ENCODE assay signal across 1 cellular context in the genomic region with DNA sequence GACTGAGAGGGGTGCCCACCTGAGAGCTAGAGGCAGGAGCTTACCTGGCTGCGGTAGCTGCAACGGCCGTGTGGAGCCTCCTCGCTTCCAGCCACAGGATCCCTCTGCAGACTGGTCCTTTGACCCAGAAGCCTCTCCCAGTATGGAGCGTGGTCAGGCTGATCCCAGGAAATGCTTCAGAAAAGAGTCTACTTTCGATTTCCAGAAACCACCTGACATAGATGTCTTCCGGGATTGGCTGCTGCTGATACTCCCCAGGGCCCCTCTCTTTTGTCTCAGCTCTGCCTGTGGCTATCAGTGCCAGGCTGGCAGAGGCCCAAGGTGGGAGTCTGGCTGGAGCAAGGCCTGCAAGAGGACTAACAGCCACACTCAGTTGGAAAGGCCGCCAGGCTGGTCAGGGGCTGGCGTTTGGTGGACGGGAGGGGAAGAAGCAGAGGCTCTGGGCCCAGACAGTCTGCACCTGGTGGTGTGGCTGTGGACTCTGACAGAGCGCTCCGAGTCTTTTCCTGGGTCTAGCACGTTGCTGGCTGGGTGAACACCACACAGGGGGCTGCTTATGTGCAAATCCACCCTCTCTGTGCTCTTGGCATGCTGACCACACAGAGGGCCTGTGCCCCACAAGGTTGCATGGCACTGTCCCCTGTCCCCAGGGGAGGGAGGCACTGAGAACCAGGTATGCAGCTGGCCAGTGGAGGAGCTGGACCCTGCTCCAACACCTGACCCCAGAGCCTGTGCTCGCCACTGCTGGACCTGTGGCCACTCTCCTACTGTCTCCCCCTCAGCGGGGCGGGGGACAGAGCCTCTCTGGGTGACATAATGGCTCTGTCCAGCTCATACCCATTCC.
TF ChIP-seq lines count a peak whose summit lies in the region.

A gene with protein sequence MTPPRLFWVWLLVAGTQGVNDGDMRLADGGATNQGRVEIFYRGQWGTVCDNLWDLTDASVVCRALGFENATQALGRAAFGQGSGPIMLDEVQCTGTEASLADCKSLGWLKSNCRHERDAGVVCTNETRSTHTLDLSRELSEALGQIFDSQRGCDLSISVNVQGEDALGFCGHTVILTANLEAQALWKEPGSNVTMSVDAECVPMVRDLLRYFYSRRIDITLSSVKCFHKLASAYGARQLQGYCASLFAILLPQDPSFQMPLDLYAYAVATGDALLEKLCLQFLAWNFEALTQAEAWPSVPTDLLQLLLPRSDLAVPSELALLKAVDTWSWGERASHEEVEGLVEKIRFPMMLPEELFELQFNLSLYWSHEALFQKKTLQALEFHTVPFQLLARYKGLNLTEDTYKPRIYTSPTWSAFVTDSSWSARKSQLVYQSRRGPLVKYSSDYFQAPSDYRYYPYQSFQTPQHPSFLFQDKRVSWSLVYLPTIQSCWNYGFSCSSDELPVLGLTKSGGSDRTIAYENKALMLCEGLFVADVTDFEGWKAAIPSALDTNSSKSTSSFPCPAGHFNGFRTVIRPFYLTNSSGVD (minus strand): TSS at position 144 of the 844 bp plus-strand sequence. CDS start 2,732 bp downstream, outside the sequence.

TF ChIP-seq in HepG2, 621 proteins besides CTCF, POLR2A, EP300 and RAD21 (continued from another document and continues in another):
- TF ChIP-seq, protein P1, sequence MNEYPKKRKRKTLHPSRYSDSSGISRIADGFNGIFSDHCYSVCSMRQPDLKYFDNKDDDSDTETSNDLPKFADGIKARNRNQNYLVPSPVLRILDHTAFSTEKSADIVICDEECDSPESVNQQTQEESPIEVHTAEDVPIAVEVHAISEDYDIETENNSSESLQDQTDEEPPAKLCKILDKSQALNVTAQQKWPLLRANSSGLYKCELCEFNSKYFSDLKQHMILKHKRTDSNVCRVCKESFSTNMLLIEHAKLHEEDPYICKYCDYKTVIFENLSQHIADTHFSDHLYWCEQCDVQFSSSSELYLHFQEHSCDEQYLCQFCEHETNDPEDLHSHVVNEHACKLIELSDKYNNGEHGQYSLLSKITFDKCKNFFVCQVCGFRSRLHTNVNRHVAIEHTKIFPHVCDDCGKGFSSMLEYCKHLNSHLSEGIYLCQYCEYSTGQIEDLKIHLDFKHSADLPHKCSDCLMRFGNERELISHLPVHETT (CRISPR knock-in tag; conservative IDR thresholded peaks at IDR 0.05) = no peak
- TF ChIP-seq, protein P2, sequence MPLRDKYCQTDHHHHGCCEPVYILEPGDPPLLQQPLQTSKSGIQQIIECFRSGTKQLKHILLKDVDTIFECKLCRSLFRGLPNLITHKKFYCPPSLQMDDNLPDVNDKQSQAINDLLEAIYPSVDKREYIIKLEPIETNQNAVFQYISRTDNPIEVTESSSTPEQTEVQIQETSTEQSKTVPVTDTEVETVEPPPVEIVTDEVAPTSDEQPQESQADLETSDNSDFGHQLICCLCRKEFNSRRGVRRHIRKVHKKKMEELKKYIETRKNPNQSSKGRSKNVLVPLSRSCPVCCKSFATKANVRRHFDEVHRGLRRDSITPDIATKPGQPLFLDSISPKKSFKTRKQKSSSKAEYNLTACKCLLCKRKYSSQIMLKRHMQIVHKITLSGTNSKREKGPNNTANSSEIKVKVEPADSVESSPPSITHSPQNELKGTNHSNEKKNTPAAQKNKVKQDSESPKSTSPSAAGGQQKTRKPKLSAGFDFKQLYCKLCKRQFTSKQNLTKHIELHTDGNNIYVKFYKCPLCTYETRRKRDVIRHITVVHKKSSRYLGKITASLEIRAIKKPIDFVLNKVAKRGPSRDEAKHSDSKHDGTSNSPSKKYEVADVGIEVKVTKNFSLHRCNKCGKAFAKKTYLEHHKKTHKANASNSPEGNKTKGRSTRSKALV (CRISPR knock-in tag; IDR thresholded peaks at IDR 0.05) = no peak
- TF ChIP-seq ZBTB7B (CRISPR knock-in tag; IDR thresholded peaks at IDR 0.05) = peak; percentile 67
- no peak for TF ChIP-seq ZNF660 (CRISPR knock-in tag; IDR thresholded peaks at IDR 0.05; ENCODE audit: borderline replicate concordance, low read depth)
- TF ChIP-seq ZNF713 (CRISPR knock-in tag; IDR thresholded peaks at IDR 0.05) = no peak
- no peak; the same call in 1 of the 2 replicates for TF ChIP-seq ZNF501 (CRISPR knock-in tag; IDR thresholded peaks at IDR 0.05)
- TF ChIP-seq ZNF605 (CRISPR knock-in tag; IDR thresholded peaks at IDR 0.05) = peak; percentile 96
- TF ChIP-seq, protein P3, sequence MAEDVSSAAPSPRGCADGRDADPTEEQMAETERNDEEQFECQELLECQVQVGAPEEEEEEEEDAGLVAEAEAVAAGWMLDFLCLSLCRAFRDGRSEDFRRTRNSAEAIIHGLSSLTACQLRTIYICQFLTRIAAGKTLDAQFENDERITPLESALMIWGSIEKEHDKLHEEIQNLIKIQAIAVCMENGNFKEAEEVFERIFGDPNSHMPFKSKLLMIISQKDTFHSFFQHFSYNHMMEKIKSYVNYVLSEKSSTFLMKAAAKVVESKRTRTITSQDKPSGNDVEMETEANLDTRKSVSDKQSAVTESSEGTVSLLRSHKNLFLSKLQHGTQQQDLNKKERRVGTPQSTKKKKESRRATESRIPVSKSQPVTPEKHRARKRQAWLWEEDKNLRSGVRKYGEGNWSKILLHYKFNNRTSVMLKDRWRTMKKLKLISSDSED (CRISPR knock-in tag; IDR thresholded peaks at IDR 0.05) = no peak
- peak; percentile 26; the same call in 1 of the 2 replicates for TF ChIP-seq CEBPG (CRISPR knock-in tag; IDR thresholded peaks at IDR 0.05)
- TF ChIP-seq TGIF2 (CRISPR knock-in tag; IDR thresholded peaks at IDR 0.05) = peak; percentile 77
- TF ChIP-seq, protein P4, sequence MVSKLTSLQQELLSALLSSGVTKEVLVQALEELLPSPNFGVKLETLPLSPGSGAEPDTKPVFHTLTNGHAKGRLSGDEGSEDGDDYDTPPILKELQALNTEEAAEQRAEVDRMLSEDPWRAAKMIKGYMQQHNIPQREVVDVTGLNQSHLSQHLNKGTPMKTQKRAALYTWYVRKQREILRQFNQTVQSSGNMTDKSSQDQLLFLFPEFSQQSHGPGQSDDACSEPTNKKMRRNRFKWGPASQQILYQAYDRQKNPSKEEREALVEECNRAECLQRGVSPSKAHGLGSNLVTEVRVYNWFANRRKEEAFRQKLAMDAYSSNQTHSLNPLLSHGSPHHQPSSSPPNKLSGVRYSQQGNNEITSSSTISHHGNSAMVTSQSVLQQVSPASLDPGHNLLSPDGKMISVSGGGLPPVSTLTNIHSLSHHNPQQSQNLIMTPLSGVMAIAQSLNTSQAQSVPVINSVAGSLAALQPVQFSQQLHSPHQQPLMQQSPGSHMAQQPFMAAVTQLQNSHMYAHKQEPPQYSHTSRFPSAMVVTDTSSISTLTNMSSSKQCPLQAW (CRISPR knock-in tag; IDR thresholded peaks at IDR 0.05) = 0 out of 2 replicates have a peak, but pooled peaks have one; percentile 26
- TF ChIP-seq, protein P5, sequence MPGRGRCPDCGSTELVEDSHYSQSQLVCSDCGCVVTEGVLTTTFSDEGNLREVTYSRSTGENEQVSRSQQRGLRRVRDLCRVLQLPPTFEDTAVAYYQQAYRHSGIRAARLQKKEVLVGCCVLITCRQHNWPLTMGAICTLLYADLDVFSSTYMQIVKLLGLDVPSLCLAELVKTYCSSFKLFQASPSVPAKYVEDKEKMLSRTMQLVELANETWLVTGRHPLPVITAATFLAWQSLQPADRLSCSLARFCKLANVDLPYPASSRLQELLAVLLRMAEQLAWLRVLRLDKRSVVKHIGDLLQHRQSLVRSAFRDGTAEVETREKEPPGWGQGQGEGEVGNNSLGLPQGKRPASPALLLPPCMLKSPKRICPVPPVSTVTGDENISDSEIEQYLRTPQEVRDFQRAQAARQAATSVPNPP (CRISPR knock-in tag; IDR thresholded peaks at IDR 0.05) = no peak
- 0 out of 2 replicates have a peak, but pooled peaks have one; percentile 77 for TF ChIP-seq ZNF253 (CRISPR knock-in tag; IDR thresholded peaks at IDR 0.05; ENCODE audit: borderline replicate concordance)
- peak; percentile 13 for TF ChIP-seq MED8 (CRISPR knock-in tag; IDR thresholded peaks at IDR 0.05; ENCODE audit: insufficient replicate concordance)
- TF ChIP-seq, protein P6, sequence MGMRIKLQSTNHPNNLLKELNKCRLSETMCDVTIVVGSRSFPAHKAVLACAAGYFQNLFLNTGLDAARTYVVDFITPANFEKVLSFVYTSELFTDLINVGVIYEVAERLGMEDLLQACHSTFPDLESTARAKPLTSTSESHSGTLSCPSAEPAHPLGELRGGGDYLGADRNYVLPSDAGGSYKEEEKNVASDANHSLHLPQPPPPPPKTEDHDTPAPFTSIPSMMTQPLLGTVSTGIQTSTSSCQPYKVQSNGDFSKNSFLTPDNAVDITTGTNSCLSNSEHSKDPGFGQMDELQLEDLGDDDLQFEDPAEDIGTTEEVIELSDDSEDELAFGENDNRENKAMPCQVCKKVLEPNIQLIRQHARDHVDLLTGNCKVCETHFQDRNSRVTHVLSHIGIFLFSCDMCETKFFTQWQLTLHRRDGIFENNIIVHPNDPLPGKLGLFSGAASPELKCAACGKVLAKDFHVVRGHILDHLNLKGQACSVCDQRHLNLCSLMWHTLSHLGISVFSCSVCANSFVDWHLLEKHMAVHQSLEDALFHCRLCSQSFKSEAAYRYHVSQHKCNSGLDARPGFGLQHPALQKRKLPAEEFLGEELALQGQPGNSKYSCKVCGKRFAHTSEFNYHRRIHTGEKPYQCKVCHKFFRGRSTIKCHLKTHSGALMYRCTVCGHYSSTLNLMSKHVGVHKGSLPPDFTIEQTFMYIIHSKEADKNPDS (CRISPR knock-in tag; IDR thresholded peaks at IDR 0.05) = peak; percentile 88; the same call in 1 of the 2 replicates
- TF ChIP-seq, protein P7, sequence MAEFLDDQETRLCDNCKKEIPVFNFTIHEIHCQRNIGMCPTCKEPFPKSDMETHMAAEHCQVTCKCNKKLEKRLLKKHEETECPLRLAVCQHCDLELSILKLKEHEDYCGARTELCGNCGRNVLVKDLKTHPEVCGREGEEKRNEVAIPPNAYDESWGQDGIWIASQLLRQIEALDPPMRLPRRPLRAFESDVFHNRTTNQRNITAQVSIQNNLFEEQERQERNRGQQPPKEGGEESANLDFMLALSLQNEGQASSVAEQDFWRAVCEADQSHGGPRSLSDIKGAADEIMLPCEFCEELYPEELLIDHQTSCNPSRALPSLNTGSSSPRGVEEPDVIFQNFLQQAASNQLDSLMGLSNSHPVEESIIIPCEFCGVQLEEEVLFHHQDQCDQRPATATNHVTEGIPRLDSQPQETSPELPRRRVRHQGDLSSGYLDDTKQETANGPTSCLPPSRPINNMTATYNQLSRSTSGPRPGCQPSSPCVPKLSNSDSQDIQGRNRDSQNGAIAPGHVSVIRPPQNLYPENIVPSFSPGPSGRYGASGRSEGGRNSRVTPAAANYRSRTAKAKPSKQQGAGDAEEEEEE (CRISPR knock-in tag; IDR thresholded peaks at IDR 0.05; ENCODE audit: borderline replicate concordance) = peak; percentile 22; the same call in 1 of the 2 replicates
- TF ChIP-seq ELF4 (CRISPR knock-in tag; IDR thresholded peaks at IDR 0.05; ENCODE audit: borderline replicate concordance) = no peak
- TF ChIP-seq ZNF264 (CRISPR knock-in tag; IDR thresholded peaks at IDR 0.05) = peak; percentile 65; the same call in 1 of the 2 replicates
- TF ChIP-seq ZNF136 (CRISPR knock-in tag; IDR thresholded peaks at IDR 0.05; ENCODE audit: low read depth) = 0 out of 2 replicates have a peak, but pooled peaks have one; percentile 29
- TF ChIP-seq PAX8 (CRISPR knock-in tag; IDR thresholded peaks at IDR 0.05; ENCODE audit: borderline replicate concordance) = no peak
- peak; percentile 90 for TF ChIP-seq ZNF792 (CRISPR knock-in tag; IDR thresholded peaks at IDR 0.05)
- TF ChIP-seq NCOR1 (IDR thresholded peaks at IDR 0.05; ENCODE audit: borderline replicate concordance, low read length) = peak; percentile 21; the same call in 1 of the 2 replicates
- no peak for TF ChIP-seq ZNF878 (CRISPR knock-in tag; IDR thresholded peaks at IDR 0.05)
- TF ChIP-seq HMG20B (CRISPR knock-in tag; conservative IDR thresholded peaks at IDR 0.05) = 0 out of 2 replicates have a peak, but pooled peaks have one; percentile 36
- no peak for TF ChIP-seq PLRG1 (conservative IDR thresholded peaks at IDR 0.05)
- no peak; the same call in 1 of the 2 replicates for TF ChIP-seq ZBTB3 (CRISPR knock-in tag; IDR thresholded peaks at IDR 0.05; ENCODE audit: borderline replicate concordance, low read depth)
- TF ChIP-seq ETV6 (CRISPR knock-in tag; conservative IDR thresholded peaks at IDR 0.05) = peak; percentile 81; the same call in 1 of the 2 replicates
- TF ChIP-seq, protein P8, sequence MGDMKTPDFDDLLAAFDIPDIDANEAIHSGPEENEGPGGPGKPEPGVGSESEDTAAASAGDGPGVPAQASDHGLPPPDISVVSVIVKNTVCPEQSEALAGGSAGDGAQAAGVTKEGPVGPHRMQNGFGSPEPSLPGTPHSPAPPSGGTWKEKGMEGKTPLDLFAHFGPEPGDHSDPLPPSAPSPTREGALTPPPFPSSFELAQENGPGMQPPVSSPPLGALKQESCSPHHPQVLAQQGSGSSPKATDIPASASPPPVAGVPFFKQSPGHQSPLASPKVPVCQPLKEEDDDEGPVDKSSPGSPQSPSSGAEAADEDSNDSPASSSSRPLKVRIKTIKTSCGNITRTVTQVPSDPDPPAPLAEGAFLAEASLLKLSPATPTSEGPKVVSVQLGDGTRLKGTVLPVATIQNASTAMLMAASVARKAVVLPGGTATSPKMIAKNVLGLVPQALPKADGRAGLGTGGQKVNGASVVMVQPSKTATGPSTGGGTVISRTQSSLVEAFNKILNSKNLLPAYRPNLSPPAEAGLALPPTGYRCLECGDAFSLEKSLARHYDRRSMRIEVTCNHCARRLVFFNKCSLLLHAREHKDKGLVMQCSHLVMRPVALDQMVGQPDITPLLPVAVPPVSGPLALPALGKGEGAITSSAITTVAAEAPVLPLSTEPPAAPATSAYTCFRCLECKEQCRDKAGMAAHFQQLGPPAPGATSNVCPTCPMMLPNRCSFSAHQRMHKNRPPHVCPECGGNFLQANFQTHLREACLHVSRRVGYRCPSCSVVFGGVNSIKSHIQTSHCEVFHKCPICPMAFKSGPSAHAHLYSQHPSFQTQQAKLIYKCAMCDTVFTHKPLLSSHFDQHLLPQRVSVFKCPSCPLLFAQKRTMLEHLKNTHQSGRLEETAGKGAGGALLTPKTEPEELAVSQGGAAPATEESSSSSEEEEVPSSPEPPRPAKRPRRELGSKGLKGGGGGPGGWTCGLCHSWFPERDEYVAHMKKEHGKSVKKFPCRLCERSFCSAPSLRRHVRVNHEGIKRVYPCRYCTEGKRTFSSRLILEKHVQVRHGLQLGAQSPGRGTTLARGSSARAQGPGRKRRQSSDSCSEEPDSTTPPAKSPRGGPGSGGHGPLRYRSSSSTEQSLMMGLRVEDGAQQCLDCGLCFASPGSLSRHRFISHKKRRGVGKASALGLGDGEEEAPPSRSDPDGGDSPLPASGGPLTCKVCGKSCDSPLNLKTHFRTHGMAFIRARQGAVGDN (CRISPR knock-in tag; IDR thresholded peaks at IDR 0.05) = peak; percentile 91
- no peak for TF ChIP-seq PAWR (CRISPR knock-in tag; IDR thresholded peaks at IDR 0.05; ENCODE audit: borderline replicate concordance)
- TF ChIP-seq HOXA3 (CRISPR knock-in tag; IDR thresholded peaks at IDR 0.05) = peak; percentile 36; the same call in 1 of the 2 replicates
- peak; percentile 83 for TF ChIP-seq SMAD1 (CRISPR knock-in tag; IDR thresholded peaks at IDR 0.05; ENCODE audit: borderline replicate concordance, low read depth)
- peak; percentile 80; the same call in 1 of the 2 replicates for TF ChIP-seq SIN3A (IDR thresholded peaks at IDR 0.05; ENCODE audit: borderline replicate concordance, low read depth, low read length)
- TF ChIP-seq ZNF335 (CRISPR knock-in tag; IDR thresholded peaks at IDR 0.05) = peak; percentile 98
- TF ChIP-seq THAP11 (CRISPR knock-in tag; IDR thresholded peaks at IDR 0.05) = peak; percentile 86
- no peak for TF ChIP-seq ZNF234 (CRISPR knock-in tag; conservative IDR thresholded peaks at IDR 0.05)
- TF ChIP-seq, protein P9, sequence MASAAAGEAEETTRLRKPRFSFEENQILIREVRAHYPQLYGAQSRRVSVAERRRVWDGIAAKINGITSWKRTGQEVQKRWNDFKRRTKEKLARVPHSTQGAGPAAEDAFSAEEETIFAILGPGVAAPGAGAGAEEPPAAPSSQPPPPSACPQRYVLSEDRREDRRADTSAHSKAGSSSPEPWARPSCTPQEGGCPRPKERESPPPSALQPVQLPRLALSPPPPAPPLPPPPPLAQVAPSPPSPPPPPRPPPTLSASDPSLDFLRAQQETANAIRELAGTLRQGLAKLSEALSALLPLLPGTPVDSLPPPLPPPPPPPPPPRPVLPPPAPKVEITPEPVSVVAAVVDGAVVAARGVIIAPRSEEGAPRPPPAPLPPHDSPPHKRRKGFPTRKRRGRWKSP (CRISPR knock-in tag; IDR thresholded peaks at IDR 0.05) = no peak
